10 cellular contexts compared by ENCODE assay signal in the genomic region with DNA sequence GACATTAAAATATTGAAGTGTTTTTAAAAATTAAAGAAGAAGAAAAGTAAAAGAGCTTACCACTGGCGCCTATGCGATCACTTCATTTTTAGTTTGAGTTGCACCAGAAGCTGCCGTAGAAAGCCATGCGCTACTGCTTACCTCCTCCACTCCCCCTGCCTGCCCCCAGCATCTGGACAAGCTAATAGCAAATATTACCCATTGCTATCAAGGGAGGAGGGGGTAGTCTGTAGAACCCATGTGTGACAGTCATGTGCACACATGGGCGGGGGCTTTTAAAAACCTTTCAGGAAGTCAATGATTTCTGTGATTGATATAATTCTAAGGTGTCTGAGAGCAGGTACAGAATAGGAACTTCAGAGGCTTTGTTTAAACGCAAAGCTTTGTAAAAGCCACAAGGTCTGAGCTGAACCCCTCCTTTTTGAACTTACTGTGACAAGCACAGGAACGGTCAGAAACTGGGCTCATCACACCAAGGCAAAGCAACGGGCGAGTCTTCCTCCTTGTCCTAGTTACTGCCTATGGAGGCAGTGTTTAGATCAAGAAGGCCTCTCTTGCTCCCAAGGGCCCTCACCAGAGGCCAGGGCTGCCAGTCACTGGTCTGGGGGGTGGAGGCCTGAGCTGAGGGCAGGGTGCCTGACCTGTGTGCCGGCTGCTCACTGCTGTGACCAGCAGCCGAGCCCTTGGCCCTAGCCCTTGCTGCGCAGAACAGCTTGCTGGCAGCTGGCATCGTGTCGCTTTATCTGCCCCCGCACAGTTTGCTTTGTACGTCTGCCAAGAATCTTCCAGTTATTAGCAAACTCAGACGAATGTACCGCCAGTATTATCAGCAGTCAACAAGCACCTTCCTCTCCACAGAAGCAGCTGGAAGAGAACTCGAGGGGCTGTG. TPM values are rescaled to one million over a fixed set of nuclear protein-coding genes. Genes with fewer than 3 reads are reported as not detected.
DNase-seq lines count a peak whose midpoint lies in the region; ATAC-seq, FAIRE-seq and TF ChIP-seq lines count a peak whose summit lies in the region.
"Had no signal": no experiment of that assay in that cellular context is flagged by ENCODE, and none has a peak within 500 bp of the region (broad histone marks: within the 10 kb centered on the region; RNA-seq: fewer than 3 reads in every experiment).

No MANE protein-coding gene starts in this region.

- H3K4me1 Mint-ChIP-seq in chondrocyte (ENCODE audit: low read depth): peaks cover 13% of the 10 kb centered on the region
- H3K4me1 Mint-ChIP-seq in CD4-positive, alpha-beta T cell (ENCODE audit: low read depth): no peaks in the 10 kb centered on the region

- peak overlapping the region; percentile 7 for H3K4me3 Mint-ChIP-seq in chondrocyte (ENCODE audit: unreplicated experiment)
- no peak overlapping the region for H3K4me3 Mint-ChIP-seq in CD4-positive, alpha-beta T cell

- no peaks in the 10 kb centered on the region for H3K27me3 ChIP-seq in muscle layer of colon (ENCODE audit: control insufficient read depth in 1 of 2, insufficient read depth in 2 of 2, low read length in 2 of 2)
- H3K27me3 ChIP-seq in CD4-positive, alpha-beta T cell (ENCODE audit: control insufficient read depth, insufficient read depth, low read length): no peaks in the 10 kb centered on the region

- H3K9me3 ChIP-seq in muscle layer of colon (ENCODE audit: low read length): no peaks in the 10 kb centered on the region
- H3K9me3 ChIP-seq in CD4-positive, alpha-beta T cell (ENCODE audit: control insufficient read depth, low read length): no peaks in the 10 kb centered on the region
- H3K9me3 ChIP-seq: HAP-1 had no signal

- no peaks in the 10 kb centered on the region for H3K27me3 Mint-ChIP-seq in chondrocyte (ENCODE audit: low read depth)
- no peaks in the 10 kb centered on the region for H3K27me3 Mint-ChIP-seq in CD4-positive, alpha-beta T cell

- no peak for ATAC-seq in CD4-positive, alpha-beta T cell (ENCODE audit: poor library complexity)
- ATAC-seq in GM21528 (IDR thresholded peaks at IDR 0.05; ENCODE audit: low FRiP score, unreplicated experiment): no peak

- TF ChIP-seq CTCF in AG10803 (conservative IDR thresholded peaks at IDR 0.05; ENCODE audit: low read length): no peak
- peak; percentile 9 for TF ChIP-seq CTCF in chondrocyte (IDR thresholded peaks at IDR 0.05)
- no peak for TF ChIP-seq CTCF in CD4-positive, alpha-beta T cell (IDR thresholded peaks at IDR 0.05)

- POLR2A ChIA-PET in CD4-positive, alpha-beta T cell (lab: Charles Lee): no interaction called here

- FAIRE-seq in frontal cortex (lab: Jason Lieb, UNC): no peak

- intact Hi-C loops in CD4-positive, alpha-beta T cell (cut with DNase I, micrococcal nuclease): no loop called here

- no peak overlapping the region for H3K9ac ChIP-seq in muscle layer of colon (ENCODE audit: low read length)

- peaks cover 23% of the 10 kb centered on the region for H3K36me3 Mint-ChIP-seq in chondrocyte (ENCODE audit: low read depth)
- H3K36me3 Mint-ChIP-seq in CD4-positive, alpha-beta T cell (ENCODE audit: low read depth): peaks cover 44% of the 10 kb centered on the region

- CTCF ChIA-PET in CD4-positive, alpha-beta T cell (lab: Charles Lee): no interaction called here

- peak overlapping the region; percentile 22 for H3K27ac ChIP-seq in muscle layer of colon (ENCODE audit: low read depth, low read length)
- no peak overlapping the region for H3K27ac ChIP-seq in CD4-positive, alpha-beta T cell (ENCODE audit: low read depth, low read length)

- no peak overlapping the region for H3K4me3 ChIP-seq in AG10803 (ENCODE audit: low read length)
- no peak overlapping the region for H3K4me3 ChIP-seq in muscle layer of colon (ENCODE audit: low read depth in 1 of 2, low read length in 2 of 2)
- H3K4me3 ChIP-seq: HAP-1 had no signal

- peaks cover 63% of the 10 kb centered on the region for H3K36me3 ChIP-seq in muscle layer of colon (ENCODE audit: insufficient read depth, low read length)

- DNase-seq in AG10803 (ENCODE audit: low read depth) (peak; percentile 4), NCI-H2029 treated with DMSO at 0.1 percent for 48 hours (lab: John Stamatoyannopoulos, UW) (peak; percentile 56), chondrocyte (ENCODE audit: low spot score) (peak; percentile 65), frontal cortex (ENCODE audit: low spot score in 2 of 2) (no peak), NCI-H2227 treated with DMSO at 0.1 percent for 48 hours (lab: John Stamatoyannopoulos, UW) (no peak)
- no peak for DNase-seq in CD4-positive, alpha-beta T cell
- DNase-seq: activated CD8-positive, alpha-beta memory T cell treated with anti-CD3 and anti-CD28 coated beads, Interleukin-2, amount 50 U/mL, for 48 hours had no signal

- peak overlapping the region; percentile 51 for H3K27ac Mint-ChIP-seq in chondrocyte (ENCODE audit: unreplicated experiment)
- no peak overlapping the region for H3K27ac Mint-ChIP-seq in CD4-positive, alpha-beta T cell

- peaks cover 7% of the 10 kb centered on the region for H3K4me1 ChIP-seq in muscle layer of colon (ENCODE audit: insufficient read depth, low read length)
- H3K4me1 ChIP-seq: HAP-1 had no signal

- H3K9me3 Mint-ChIP-seq in chondrocyte (ENCODE audit: low read depth): no peaks in the 10 kb centered on the region
- H3K9me3 Mint-ChIP-seq in CD4-positive, alpha-beta T cell: no peaks in the 10 kb centered on the region

RNA-seq across cellular contexts. Expression of a gene that starts 15.0 kb away (rescaled TPM):
- total RNA-seq in chondrocyte (3.1 to 10.9 TPM (median 3.8 TPM) in 3 replicates), frontal cortex (4.9 TPM)
- total RNA-seq in CD4-positive, alpha-beta T cell: 1 to 10 TPM; 1.1 to 1.4 TPM

Comparison
In these comparisons a context has a peak if more than half of its experiments do, and no peak if none do; other contexts are left out.
1. DNase-seq: peak in AG10803 (single experiment), NCI-H2029 treated with DMSO at 0.1 percent for 48 hours (single experiment) and chondrocyte (single experiment); none in CD4-positive, alpha-beta T cell (0 of 10), frontal cortex (0 of 2) and NCI-H2227 treated with DMSO at 0.1 percent for 48 hours (single experiment).